ENCODE assay signal across 8 cellular contexts in genomic region chr10:94403034-94403822, GRCh38. TPM values are rescaled to one million over a fixed set of nuclear protein-coding genes. Genes with fewer than 3 reads are reported as not detected.
DNase-seq lines count a peak whose midpoint lies in the region; ATAC-seq and TF ChIP-seq lines count a peak whose summit lies in the region.

No MANE protein-coding gene starts in this region.

- H3K27me3 Mint-ChIP-seq in activated B cell treated with CpG ODN at 0.5 μM for 24 hours (peaks cover 17% of the 10 kb centered on the region), mesothelial cell of epicardium (ENCODE audit: low read depth) (no peaks in the 10 kb centered on the region)

- H3K9me3 ChIP-seq in A673 (ENCODE audit: low read depth, low read length, poor library complexity, severe bottlenecking) (no peaks in the 10 kb centered on the region), testis (no peaks in the 10 kb centered on the region)

- H3K9me3 Mint-ChIP-seq in activated B cell treated with CpG ODN at 0.5 μM for 24 hours (no peaks in the 10 kb centered on the region), mesothelial cell of epicardium (no peaks in the 10 kb centered on the region)

- no TSS peak for BruUV-seq in A673 (replicated peaks; lab: Mats Ljungman, UMichigan)

- H3K4me3 ChIP-seq in A673 (ENCODE audit: low read depth, low read length, poor library complexity, severe bottlenecking), result peak overlapping the region; percentile 54
- H3K4me3 ChIP-seq in testis, result peak overlapping the region; percentile 93 to 96

- peaks cover 7% of the 10 kb centered on the region for H3K4me1 ChIP-seq in A673 (ENCODE audit: insufficient read depth, low read length, poor library complexity, severe bottlenecking)
- peaks cover 5% of the 10 kb centered on the region for H3K4me1 ChIP-seq in testis

- DNase-seq in A673 (ENCODE audit: low spot score), result peak; percentile 45
- DNase-seq in NCI-H146 treated with DMSO at 0.1 percent for 48 hours (lab: John Stamatoyannopoulos, UW; ENCODE audit: unreplicated experiment), result peak; percentile 68
- no peak for DNase-seq in activated B cell treated with CpG ODN at 0.5 μM for 24 hours
- peak; percentile 57 for DNase-seq in epithelial cell of prostate (ENCODE audit: low read depth, low spot score)
- peak; percentile 28 to 63 for DNase-seq in mesothelial cell of epicardium (ENCODE audit: low spot score in 2 of 2, unreplicated experiment in 2 of 2)
- peak; percentile 72 for DNase-seq in testis

- POLR2A ChIA-PET in A673 (lab: Charles Lee; ENCODE audit: low non-redundant PET), result no interaction called here
- POLR2A ChIA-PET in activated B cell treated with CpG ODN at 0.5 μM for 24 hours (lab: Charles Lee), result interaction anchor here (0.6 to 3.5 kb wide), 10 partner anchors 9 to 907 kb away, joined by 3 to 52 read pairs (median 4); partner anchors contain the start of genes FRA10AC1 and NOC3L

- no peak overlapping the region for H3K27ac ChIP-seq in A673 (ENCODE audit: low read depth, low read length, poor library complexity, severe bottlenecking)
- peak overlapping the region; percentile 90 for H3K27ac ChIP-seq in epithelial cell of prostate
- H3K27ac ChIP-seq in testis, result peak overlapping the region; percentile 94 to 99

- peak overlapping the region; percentile 94 for H3K27ac Mint-ChIP-seq in activated B cell treated with CpG ODN at 0.5 μM for 24 hours
- peak overlapping the region; percentile 93 for H3K27ac Mint-ChIP-seq in mesothelial cell of epicardium

- TF ChIP-seq POLR2A in testis (IDR thresholded peaks at IDR 0.05), result no peak

- intact Hi-C loops in A673 (cut with micrococcal nuclease; ENCODE audit: unreplicated experiment) (no loop called here), activated B cell treated with CpG ODN at 0.5 μM for 24 hours (cut with micrococcal nuclease) (loop anchor here (1.0 to 5.0 kb wide), 5 partner anchors 41 to 701 kb away; partner anchors contain the start of genes FRA10AC1, HELLS and NOC3L), testis (cut with DNase I; ENCODE audit: low total_unique reads) (no loop called here)

- peak; percentile 55 for ATAC-seq in GM18499 (IDR thresholded peaks at IDR 0.05; ENCODE audit: insufficient read depth, unreplicated experiment)
- peak; percentile 55 for ATAC-seq in HG02840 (IDR thresholded peaks at IDR 0.05; ENCODE audit: low FRiP score, unreplicated experiment)
- ATAC-seq in activated B cell treated with CpG ODN at 0.5 μM for 24 hours (ENCODE audit: low read depth), result peak; percentile 80

- no peaks in the 10 kb centered on the region for H3K36me3 ChIP-seq in A673 (ENCODE audit: insufficient read depth, low read length, poor library complexity, severe bottlenecking)
- H3K36me3 ChIP-seq in testis (ENCODE audit: low read depth, missing control alignments), result no peaks in the 10 kb centered on the region

- TF ChIP-seq CTCF in A673 (conservative IDR thresholded peaks at IDR 0.05; ENCODE audit: low read depth, low read length) (no peak), activated B cell treated with CpG ODN at 0.5 μM for 24 hours (IDR thresholded peaks at IDR 0.05) (no peak), mesothelial cell of epicardium (IDR thresholded peaks at IDR 0.05; ENCODE audit: unreplicated experiment) (no peak), testis (IDR thresholded peaks at IDR 0.05) (no peak)

- peaks cover 62% of the 10 kb centered on the region for H3K27me3 ChIP-seq in A673 (replicated peaks; ENCODE audit: insufficient read depth, low read depth, low read length, poor library complexity)
- H3K27me3 ChIP-seq in testis, result no peaks in the 10 kb centered on the region

- peaks cover 7% of the 10 kb centered on the region for H3K36me3 Mint-ChIP-seq in activated B cell treated with CpG ODN at 0.5 μM for 24 hours (ENCODE audit: low read depth)
- no peaks in the 10 kb centered on the region for H3K36me3 Mint-ChIP-seq in mesothelial cell of epicardium

- H3K4me3 Mint-ChIP-seq in activated B cell treated with CpG ODN at 0.5 μM for 24 hours (peak overlapping the region; percentile 88), mesothelial cell of epicardium (peak overlapping the region; percentile 90)

- CTCF ChIA-PET in A673 (lab: Charles Lee), result interaction anchor here (0.6 kb wide), 1 partner anchor 41 kb away, joined by 3 read pairs; no protein-coding TSS in a partner anchor
- CTCF ChIA-PET in activated B cell treated with CpG ODN at 0.5 μM for 24 hours (lab: Charles Lee), result interaction anchor here (0.6 to 1.6 kb wide), 5 partner anchors 14 to 59 kb away, joined by 3 to 8 read pairs (median 3); partner anchors contain the start of gene NOC3L

- H3K4me1 Mint-ChIP-seq in activated B cell treated with CpG ODN at 0.5 μM for 24 hours, result peaks cover 15% of the 10 kb centered on the region
- H3K4me1 Mint-ChIP-seq in mesothelial cell of epicardium, result peaks cover 16% of the 10 kb centered on the region

- 0% methylated on average over 78 of the region's 95 CpGs; no CpG with 5 or more reads in 1 of the 2 donors for WGBS in testis, 2 donors

RNA-seq across cellular contexts. Expression of gene TBC1D12, which starts 0.9 kb away (rescaled TPM):
- total RNA-seq in A673 (2021) (1.6 TPM in 2 replicates), activated B cell treated with CpG ODN at 0.5 μM for 24 hours (6.1 and 7.0 TPM in 2 replicates), mesothelial cell of epicardium (8.5 to 10.1 TPM (median 8.9 TPM) in 3 replicates), testis (10 to 100 TPM; 19.4 to 23.1 TPM)
- 22.3 TPM for polyA plus RNA-seq in testis (ENCODE audit: insufficient read depth, low read depth, low replicate concordance)

RNA-seq across cellular contexts. Expression of gene NOC3L, which starts 40.5 kb away (rescaled TPM):
- 36.8 and 48.6 TPM in 2 replicates for total RNA-seq in A673 (2021)
- total RNA-seq in activated B cell treated with CpG ODN at 0.5 μM for 24 hours, result 46.7 and 50.8 TPM in 2 replicates
- total RNA-seq in mesothelial cell of epicardium, result 23.7 to 26.2 TPM (median 25.5 TPM) in 3 replicates
- 10 to 100 TPM; 24.6 to 32.2 TPM for total RNA-seq in testis
- polyA plus RNA-seq in testis (ENCODE audit: insufficient read depth, low read depth, low replicate concordance), result 11.2 TPM
